ENCODE assay signal across 8 cellular contexts in genomic region chr11:64810891-64811272, GRCh38. TPM values are rescaled to one million over a fixed set of nuclear protein-coding genes. Genes with fewer than 3 reads are reported as not detected.
DNase-seq lines count a peak whose midpoint lies in the region; ATAC-seq and TF ChIP-seq lines count a peak whose summit lies in the region.

No MANE protein-coding gene starts in this region.

- no peak overlapping the region for H3K14ac ChIP-seq in IMR-90 (replicated peaks; ENCODE audit: low read depth, low read length)

- in situ Hi-C loops in IMR-90 (cut with MboI; ENCODE audit: low sequenced_read_pairs) = no loop called here

- TF ChIP-seq RAD21 in IMR-90 (IDR thresholded peaks at IDR 0.05; ENCODE audit: low read length) = no peak

- BruUV-seq in IMR-90 (replicated peaks; lab: Mats Ljungman, UMichigan) = no TSS peak

- peak overlapping the region; percentile 93 for H4K8ac ChIP-seq in IMR-90 (ENCODE audit: low read depth in 2 of 2, low read length in 2 of 2)

- no peak overlapping the region for H3K9ac ChIP-seq in IMR-90 (ENCODE audit: low read depth, low read length)

- H3K4me1 Mint-ChIP-seq in activated naive CD8-positive, alpha-beta T cell treated with anti-CD3 and anti-CD28 coated beads for 36 hours = peaks cover 17% of the 10 kb centered on the region

- H3K27ac Mint-ChIP-seq in activated naive CD8-positive, alpha-beta T cell treated with anti-CD3 and anti-CD28 coated beads for 36 hours = peak overlapping the region; percentile 91

- peak overlapping the region; percentile 60 for H4K5ac ChIP-seq in IMR-90 (ENCODE audit: low read depth, low read length)

- H3K36me3 Mint-ChIP-seq in activated naive CD8-positive, alpha-beta T cell treated with anti-CD3 and anti-CD28 coated beads for 36 hours = peaks cover 8% of the 10 kb centered on the region

- H3K27me3 ChIP-seq in IMR-90 (ENCODE audit: control insufficient read depth, insufficient read depth, low read length) (no peaks in the 10 kb centered on the region; the same call in 1 of the 2 replicates), stomach (no peaks in the 10 kb centered on the region)

- H3K9me3 ChIP-seq in IMR-90 (ENCODE audit: control insufficient read depth, insufficient read depth, low read length) (no peaks in the 10 kb centered on the region), iPS-18c (ENCODE audit: control insufficient read depth, insufficient read depth, low read length) (no peaks in the 10 kb centered on the region), stomach (no peaks in the 10 kb centered on the region)

- H2BK5ac ChIP-seq in IMR-90 (ENCODE audit: low read depth, low read length, poor library complexity, severe bottlenecking) = no peak overlapping the region

- POLR2A ChIA-PET in IMR-90 (lab: Charles Lee; ENCODE audit: unreplicated experiment) = interaction anchor here (0.6 kb wide), 1 partner anchor 8 kb away, joined by 6 read pairs; the partner anchor contains the start of gene MAP4K2

- H3K27ac ChIP-seq in IMR-90 (ENCODE audit: insufficient read depth, low read length) (no peak overlapping the region), stomach (peak overlapping the region; percentile 62 to 87 (median 82))

- no peak overlapping the region for H2BK120ac ChIP-seq in IMR-90 (ENCODE audit: low read depth, low read length)

- H3K79me1 ChIP-seq in IMR-90 (ENCODE audit: low read depth in 1 of 2, low read length in 2 of 2) = peaks cover 0 to 29% of the 10 kb centered on the region in 2 experiments; a peak in 3 of 4 replicates

- DNase-seq in NCI-H146 (lab: John Stamatoyannopoulos, UW) (peak; percentile 69), NCI-H146 treated with DMSO at 0.1 percent for 48 hours (lab: John Stamatoyannopoulos, UW; ENCODE audit: unreplicated experiment) (no peak), IMR-90 (no peak), stomach (peak; percentile 32)
- no peak for DNase-seq in activated naive CD8-positive, alpha-beta T cell treated with anti-CD3 and anti-CD28 coated beads for 36 hours

- peak overlapping the region; percentile 27 for H3K4me2 ChIP-seq in IMR-90 (ENCODE audit: low read depth, low read length)

- intact Hi-C loops in IMR-90 (cut with micrococcal nuclease) (no loop called here), stomach (cut with DNase I; ENCODE audit: low total_unique reads) (no loop called here)

- TF ChIP-seq CTCF in IMR-90 (conservative IDR thresholded peaks at IDR 0.05; ENCODE audit: low read depth, low read length) = no peak
- no peak for TF ChIP-seq CTCF in stomach (IDR thresholded peaks at IDR 0.05)

- CTCF ChIA-PET in IMR-90 (lab: Yijun Ruan, JAX) = no interaction called here

- no peak overlapping the region for H3K18ac ChIP-seq in IMR-90 (ENCODE audit: low read depth, low read length)

- peak overlapping the region; percentile 50; the same call in 1 of the 2 replicates for H4K91ac ChIP-seq in IMR-90 (ENCODE audit: insufficient read depth, low read depth, low read length)

- peak overlapping the region; percentile 5; the same call in 1 of the 3 replicates for H2BK15ac ChIP-seq in IMR-90 (ENCODE audit: low read depth, low read length)

- WGBS in IMR-90 (ENCODE audit: extremely low coverage in 2 of 2, insufficient read length in 1 of 2), 2 experiments = no CpG with 5 or more reads among the region's 17 CpGs
- WGBS in stomach, 5 donors = 38 to 52% (median 43%) methylated on average over 17 of the region's 17 CpGs

- dilution Hi-C loops in IMR-90 (cut with HindIII; ENCODE audit: low sequenced_read_pairs, unreplicated experiment) = no loop called here

- H2AFZ ChIP-seq in IMR-90 (replicated peaks; ENCODE audit: low read length, poor library complexity) = peak overlapping the region; percentile 92

- ATAC-seq in IMR-90 (ENCODE audit: low read depth) = peak; percentile 3
- ATAC-seq in GM19452 (IDR thresholded peaks at IDR 0.05; ENCODE audit: unreplicated experiment) = no peak
- ATAC-seq in HG03520 (IDR thresholded peaks at IDR 0.05; ENCODE audit: unreplicated experiment) = no peak

- H3K27me3 Mint-ChIP-seq in activated naive CD8-positive, alpha-beta T cell treated with anti-CD3 and anti-CD28 coated beads for 36 hours = no peaks in the 10 kb centered on the region

- H3K56ac ChIP-seq in IMR-90 (ENCODE audit: extremely low read depth, insufficient read depth, low read length) = no peak overlapping the region

- H3K36me3 ChIP-seq in IMR-90 (ENCODE audit: control insufficient read depth, insufficient read depth, low read length) = peaks cover 10% of the 10 kb centered on the region
- H3K36me3 ChIP-seq in stomach = peaks cover 0 to 23% (median 20%) of the 10 kb centered on the region in 4 donors

- H3K4ac ChIP-seq in IMR-90 (ENCODE audit: low read depth, low read length) = 0 out of 2 replicates have a peak overlapping the region, but pooled peaks have one; percentile 63

- H2AK5ac ChIP-seq in IMR-90 (ENCODE audit: low read depth, low read length) = no peak overlapping the region

- H3K4me1 ChIP-seq in IMR-90 (ENCODE audit: control insufficient read depth, insufficient read depth, low read length) (peaks cover 5% of the 10 kb centered on the region), stomach (peaks cover 7 to 28% (median 20%) of the 10 kb centered on the region in 4 donors)

- no peaks in the 10 kb centered on the region for H3K9me3 Mint-ChIP-seq in activated naive CD8-positive, alpha-beta T cell treated with anti-CD3 and anti-CD28 coated beads for 36 hours

- H3K4me3 ChIP-seq in IMR-90 (ENCODE audit: insufficient read depth, low read depth, low read length) (peak overlapping the region; percentile 11), iPS-18c (ENCODE audit: insufficient read depth, low read depth, low read length) (peak overlapping the region; percentile 22), stomach (peak overlapping the region; percentile 60 to 96 (median 90))

- H4K20me1 ChIP-seq in IMR-90 (ENCODE audit: insufficient read depth, low read length) = no peaks in the 10 kb centered on the region

- H3K23ac ChIP-seq in IMR-90 (ENCODE audit: low read depth, low read length) = no peak overlapping the region

- H3K9me1 ChIP-seq in IMR-90 (ENCODE audit: insufficient read depth, low read length) = peaks cover 13% of the 10 kb centered on the region

- H3K4me3 Mint-ChIP-seq in activated naive CD8-positive, alpha-beta T cell treated with anti-CD3 and anti-CD28 coated beads for 36 hours = peak overlapping the region; percentile 97

- H2AK9ac ChIP-seq in IMR-90 (replicated peaks; ENCODE audit: low read depth, low read length, poor library complexity) = no peak overlapping the region

- no peak for TF ChIP-seq EP300 in stomach (IDR thresholded peaks at IDR 0.05)

- no peak; the same call in 1 of the 2 replicates for TF ChIP-seq POLR2A in IMR-90 (IDR thresholded peaks at IDR 0.05; ENCODE audit: low read depth, low read length)
- no peak for TF ChIP-seq POLR2A in stomach (IDR thresholded peaks at IDR 0.05)

- no peak overlapping the region for H2BK20ac ChIP-seq in IMR-90 (ENCODE audit: low read depth, low read length)

TF ChIP-seq in IMR-90, 13 proteins besides CTCF, POLR2A, EP300 and RAD21 (continues in another document):
- TF ChIP-seq RFX5 (IDR thresholded peaks at IDR 0.05; ENCODE audit: low read depth, low read length) (no peak), SMC3 (IDR thresholded peaks at IDR 0.05; ENCODE audit: low read depth, low read length) (no peak), MAZ (IDR thresholded peaks at IDR 0.05; ENCODE audit: borderline replicate concordance, low read depth, low read length) (no peak), FOS (IDR thresholded peaks at IDR 0.05; ENCODE audit: low read depth, low read length) (no peak)

RNA-seq across cellular contexts. Expression of gene MEN1, which starts 0.5 kb away (rescaled TPM):
- 8.8 and 9.4 TPM in 2 replicates for total RNA-seq in IMR-90 (2012; rRNA removed)
- polyA plus RNA-seq in IMR-90 (2012; rRNA removed) = 35.7 and 44.7 TPM in 2 replicates
- polyA plus RNA-seq in IMR-90 (2012; cell fraction: cytosol; rRNA removed) = 18.9 and 33.6 TPM in 2 replicates
- polyA plus RNA-seq in IMR-90 (2012; cell fraction: nucleus; rRNA removed; ENCODE audit: low replicate concordance) = 65.7 and 129 TPM in 2 replicates
- 10 to 100 TPM; 35.8 to 37.0 TPM for total RNA-seq in activated naive CD8-positive, alpha-beta T cell treated with anti-CD3 and anti-CD28 coated beads for 36 hours
- 10 to 100 TPM in 4 of 5 donors, 1 to 10 TPM in 1; 9.4 to 62.5 (median 16.9) TPM for total RNA-seq in stomach
- polyA plus RNA-seq in stomach = 10 to 100 TPM; 12.9 to 16.4 (median 13.6) TPM

RNA-seq across cellular contexts. Expression of gene MAP4K2, which starts 7.9 kb away (rescaled TPM):
- 9.2 and 11.7 TPM in 2 replicates for total RNA-seq in IMR-90 (2012; rRNA removed)
- polyA plus RNA-seq in IMR-90 (2012; rRNA removed) = 16.6 and 22.2 TPM in 2 replicates
- polyA plus RNA-seq in IMR-90 (2012; cell fraction: cytosol; rRNA removed) = 18.8 and 24.1 TPM in 2 replicates
- polyA plus RNA-seq in IMR-90 (2012; cell fraction: nucleus; rRNA removed; ENCODE audit: low replicate concordance) = 41.7 and 95.5 TPM in 2 replicates
- 10 to 100 TPM; 60.4 to 63.8 TPM for total RNA-seq in activated naive CD8-positive, alpha-beta T cell treated with anti-CD3 and anti-CD28 coated beads for 36 hours
- 10 to 100 TPM in 2 of 5 donors, 1 to 10 TPM in 3; 2.3 to 66.9 (median 9.0) TPM for total RNA-seq in stomach
- 10 to 100 TPM; 13.0 to 20.9 (median 13.8) TPM for polyA plus RNA-seq in stomach

RNA-seq across cellular contexts. Expression of gene SF1, which starts 32.5 kb away (rescaled TPM):
- total RNA-seq in IMR-90 (2012; rRNA removed) (56.8 and 76.1 TPM in 2 replicates), stomach (100 to 1,000 TPM; 235 to 341 (median 279) TPM)
- polyA plus RNA-seq in IMR-90 (2012; rRNA removed) (75.0 and 88.0 TPM in 2 replicates), stomach (10 to 100 TPM; 57.5 to 72.1 (median 63.4) TPM)
- polyA plus RNA-seq in IMR-90 (2012; cell fraction: cytosol; rRNA removed) = 103 and 112 TPM in 2 replicates
- polyA plus RNA-seq in IMR-90 (2012; cell fraction: nucleus; rRNA removed; ENCODE audit: low replicate concordance) = 263 and 388 TPM in 2 replicates
- total RNA-seq in activated naive CD8-positive, alpha-beta T cell treated with anti-CD3 and anti-CD28 coated beads for 36 hours = 100 to 1,000 TPM; 453 to 463 TPM

RNA-seq across cellular contexts. Expression of gene CDC42BPG, which starts 33.6 kb away (rescaled TPM):
- under 0.01 TPM in 2 replicates for total RNA-seq in IMR-90 (2012; rRNA removed)
- 0.10 and 0.12 TPM in 2 replicates for polyA plus RNA-seq in IMR-90 (2012; rRNA removed)
- 0.04 and 0.12 TPM in 2 replicates for polyA plus RNA-seq in IMR-90 (2012; cell fraction: cytosol; rRNA removed)
- 0.50 and 0.59 TPM in 2 replicates for polyA plus RNA-seq in IMR-90 (2012; cell fraction: nucleus; rRNA removed; ENCODE audit: low replicate concordance)
- total RNA-seq in activated naive CD8-positive, alpha-beta T cell treated with anti-CD3 and anti-CD28 coated beads for 36 hours = under 1 TPM; 0.46 to 0.54 TPM
- total RNA-seq in stomach = 10 to 100 TPM; 10.3 to 66.5 (median 53.3) TPM
- 10 to 100 TPM in 2 of 3 donors, 1 to 10 TPM in 1; 8.9 to 20.0 (median 10.9) TPM for polyA plus RNA-seq in stomach

RNA-seq across cellular contexts. Expression of gene PYGM, which starts 51.1 kb away (rescaled TPM):
- total RNA-seq in IMR-90 (2012; rRNA removed) (under 0.01 and 0.18 TPM in 2 replicates), stomach (1 to 10 TPM in 2 of 5 donors, under 1 TPM in 2, not detected in 1; 0.58 to 2.0 (median 1.4) TPM)
- polyA plus RNA-seq in IMR-90 (2012; rRNA removed) (0.21 and 0.46 TPM in 2 replicates), stomach (1 to 10 TPM in 2 of 3 donors, under 1 TPM in 1; 0.37 to 3.5 (median 3.1) TPM)
- polyA plus RNA-seq in IMR-90 (2012; cell fraction: cytosol; rRNA removed) = 0.08 and 0.31 TPM in 2 replicates
- 0.58 and 0.64 TPM in 2 replicates for polyA plus RNA-seq in IMR-90 (2012; cell fraction: nucleus; rRNA removed; ENCODE audit: low replicate concordance)
- total RNA-seq in activated naive CD8-positive, alpha-beta T cell treated with anti-CD3 and anti-CD28 coated beads for 36 hours = 1 to 10 TPM; 1.6 to 1.8 TPM

Comparison
In these comparisons a context has a peak if more than half of its experiments do, and no peak if none do; other contexts are left out.
1. DNase-seq: peak in NCI-H146 (single experiment) and stomach (single experiment); none in NCI-H146 treated with DMSO at 0.1 percent for 48 hours (single experiment), IMR-90 (single experiment) and activated naive CD8-positive, alpha-beta T cell treated with anti-CD3 and anti-CD28 coated beads for 36 hours (single experiment).
2. H3K4me3 ChIP-seq: peak in every context shown above with its lines; median percentile 90 in stomach; 22 in iPS-18c; 11 in IMR-90.